8 cellular contexts compared by ENCODE assay signal in genomic region chr17:29178750-29179231, GRCh38. TPM values are rescaled to one million over a fixed set of nuclear protein-coding genes. Genes with fewer than 3 reads are reported as not detected.
A peak's percentile ranks its signal among the peaks of the same experiment; 100 is the strongest.
DNase-seq lines count a peak whose midpoint lies in the region; ATAC-seq, FAIRE-seq and TF ChIP-seq lines count a peak whose summit lies in the region.

No MANE protein-coding gene starts in this region.

- no peaks in the 10 kb centered on the region for H3K9me3 Mint-ChIP-seq in T-helper 2 cell treated with Interferon-gamma antibody and Interleukin-4, amounts not matched to agents 5 μg/mL and 100 μg/mL, for 36 hours

- no peak for TF ChIP-seq RAD21 in HepG2 (CRISPR knock-in tag; IDR thresholded peaks at IDR 0.05)

- ATAC-seq in HepG2: peak; percentile 4

- in situ Hi-C loops in astrocyte of the cerebellum (cut with HindIII; ENCODE audit: low sequenced_read_pairs) (no loop called here), HepG2 (cut with HindIII; ENCODE audit: extremely low pct_ligation_motif_present, low pct_unique_long_range_greater_than_20kb) (no loop called here)

- TF ChIP-seq POLR2A in HepG2 (IDR thresholded peaks at IDR 0.05; ENCODE audit: insufficient read depth in 1 of 2, low read depth in 2 of 2, low read length in 2 of 2): no peak; a peak in 1 of 4 replicates
- TF ChIP-seq POLR2A in suprapubic skin (IDR thresholded peaks at IDR 0.05): no peak

- H4K20me1 ChIP-seq in HepG2 (ENCODE audit: insufficient read depth, low read length): no peaks in the 10 kb centered on the region

- no peak overlapping the region for H2AFZ ChIP-seq in HepG2 (ENCODE audit: low read length)

- H3K4me1 ChIP-seq in HepG2 (ENCODE audit: insufficient read depth, low read length) (peaks cover 37% of the 10 kb centered on the region), suprapubic skin (peaks cover 62% of the 10 kb centered on the region), BE2C (no peaks in the 10 kb centered on the region)

- H3K9me3 ChIP-seq in HepG2 (ENCODE audit: low read length) (no peaks in the 10 kb centered on the region), suprapubic skin (no peaks in the 10 kb centered on the region), BE2C (no peaks in the 10 kb centered on the region)

- H3K4me3 ChIP-seq in astrocyte of the cerebellum (ENCODE audit: low read depth, low read length) (peak overlapping the region; percentile 66), HepG2 (replicated peaks in 1 of 3; ENCODE audit: insufficient read depth in 1 of 3, low read depth in 2 of 3, low read length in 3 of 3) (peak overlapping the region; percentile 68 to 88 (median 86)), suprapubic skin (peak overlapping the region; percentile 60), BE2C (ENCODE audit: low read depth, low read length) (no peak overlapping the region)

- H3K27me3 ChIP-seq in HepG2 (ENCODE audit: control insufficient read depth in 1 of 2, insufficient read depth in 2 of 2, low read length in 2 of 2) (no peaks in the 10 kb centered on the region; a peak in 1 of 5 replicates), suprapubic skin (no peaks in the 10 kb centered on the region), BE2C (no peaks in the 10 kb centered on the region)

- H3K36me3 Mint-ChIP-seq in T-helper 2 cell treated with Interferon-gamma antibody and Interleukin-4, amounts not matched to agents 5 μg/mL and 100 μg/mL, for 36 hours (ENCODE audit: low read depth): no peaks in the 10 kb centered on the region

- CTCF ChIA-PET in HepG2 (lab: Yijun Ruan, JAX; ENCODE audit: low intra/inter-chr PET ratio, low total read pairs): interaction anchor here (2.6 kb wide), 1 partner anchor 30 kb away, joined by 40 read pairs; no protein-coding TSS in a partner anchor

- WGBS in HepG2 (ENCODE audit: low lambda C conversion rate): 0% methylated on average over 4 of the region's 8 CpGs
- 27% methylated on average over 7 of the region's 8 CpGs for WGBS in suprapubic skin

- no peak for TF ChIP-seq EP300 in HepG2 (IDR thresholded peaks at IDR 0.05; ENCODE audit: low read depth in 2 of 2, low read length in 2 of 2)
- TF ChIP-seq EP300 in HepG2 (CRISPR knock-in tag; IDR thresholded peaks at IDR 0.05; ENCODE audit: borderline replicate concordance): no peak
- TF ChIP-seq EP300 in suprapubic skin (IDR thresholded peaks at IDR 0.05): no peak

- H3K36me3 ChIP-seq in HepG2 (replicated peaks in 1 of 2; ENCODE audit: control insufficient read depth in 1 of 2, insufficient read depth in 2 of 2, low read length in 2 of 2) (no peaks in the 10 kb centered on the region), suprapubic skin (no peaks in the 10 kb centered on the region), BE2C (no peaks in the 10 kb centered on the region)

- peak overlapping the region; percentile 56 for H3K4me3 Mint-ChIP-seq in T-helper 2 cell treated with Interferon-gamma antibody and Interleukin-4, amounts not matched to agents 5 μg/mL and 100 μg/mL, for 36 hours

- peaks cover 11% of the 10 kb centered on the region for H3K27me3 Mint-ChIP-seq in T-helper 2 cell treated with Interferon-gamma antibody and Interleukin-4, amounts not matched to agents 5 μg/mL and 100 μg/mL, for 36 hours (ENCODE audit: low read depth)

- H3K27ac ChIP-seq in HepG2 (ENCODE audit: extremely low read length, insufficient read depth, low read length) (peak overlapping the region; percentile 98), suprapubic skin (peak overlapping the region; percentile 87)

- POLR2A ChIA-PET in HepG2 (lab: Yijun Ruan, JAX): interaction anchor here (0.6 to 6.6 kb wide), 21 partner anchors 8 to 459 kb away, joined by 3 to 618 read pairs (median 5); partner anchors contain the start of genes NUFIP2, PHF12, PIPOX and RPL23A

- DNase-seq in T-helper 2 cell treated with Interferon-gamma antibody and Interleukin-4, amounts not matched to agents 5 μg/mL and 100 μg/mL, for 36 hours (ENCODE audit: low spot score): no peak
- DNase-seq in T-helper 2 cell (no peak), astrocyte of the cerebellum (ENCODE audit: low read depth) (no peak), HepG2 (ENCODE audit: low spot score) (peak; percentile 29), suprapubic skin (ENCODE audit: low spot score in 2 of 2) (peak in 1 of 2 donors; percentile 49), SK-N-DZ (ENCODE audit: low spot score) (no peak), BE2C (no peak), NCI-H2107 (lab: John Stamatoyannopoulos, UW) (no peak)

- peaks cover 37% of the 10 kb centered on the region for H3K79me2 ChIP-seq in HepG2 (ENCODE audit: insufficient read depth, low read length)

- TF ChIP-seq CTCF in astrocyte of the cerebellum (IDR thresholded peaks at IDR 0.05; ENCODE audit: low read depth, low read length, missing control alignments): no peak
- no peak for TF ChIP-seq CTCF in HepG2 (CRISPR knock-in tag; IDR thresholded peaks at IDR 0.05)
- no peak for TF ChIP-seq CTCF in suprapubic skin (IDR thresholded peaks at IDR 0.05)
- no peak for TF ChIP-seq CTCF in BE2C (IDR thresholded peaks at IDR 0.05; ENCODE audit: low read depth, low read length)

- intact Hi-C loops in HepG2 (cut with micrococcal nuclease; ENCODE audit: unreplicated experiment): loop anchor here (1.0 kb wide), 2 partner anchors 27 to 41 kb away; no protein-coding TSS in a partner anchor

- FAIRE-seq in HepG2 (lab: Jason Lieb, UNC): no peak

- H3K27ac Mint-ChIP-seq in T-helper 2 cell treated with Interferon-gamma antibody and Interleukin-4, amounts not matched to agents 5 μg/mL and 100 μg/mL, for 36 hours: peak overlapping the region; percentile 36

- peak overlapping the region; percentile 98 for H3K4me2 ChIP-seq in HepG2 (ENCODE audit: low read depth, low read length)

- BruUV-seq in HepG2 (replicated peaks; lab: Mats Ljungman, UMichigan): TSS peak; percentile 63

- H3K9ac ChIP-seq in HepG2 (ENCODE audit: insufficient read depth, low read depth, low read length): peak overlapping the region; percentile 84

- peaks cover 26% of the 10 kb centered on the region for H3K4me1 Mint-ChIP-seq in T-helper 2 cell treated with Interferon-gamma antibody and Interleukin-4, amounts not matched to agents 5 μg/mL and 100 μg/mL, for 36 hours (ENCODE audit: low read depth)

TF ChIP-seq in HepG2, 621 proteins besides CTCF, POLR2A, EP300 and RAD21 (continues in another document):
- TF ChIP-seq NFYB (CRISPR knock-in tag; IDR thresholded peaks at IDR 0.05) (no peak), HMGA1 (CRISPR knock-in tag; conservative IDR thresholded peaks at IDR 0.05) (no peak), MAZ (IDR thresholded peaks at IDR 0.05; ENCODE audit: borderline replicate concordance, low read depth, low read length) (no peak), MAZ (CRISPR knock-in tag; IDR thresholded peaks at IDR 0.05; ENCODE audit: low read depth) (no peak), ZNF768 (CRISPR knock-in tag; IDR thresholded peaks at IDR 0.05) (no peak)

RNA-seq across cellular contexts. Expression of gene MYO18A, which starts 1.4 kb away (rescaled TPM):
- total RNA-seq in HepG2 (2016; rRNA removed; fragmentation: Illumina TruSeq; extraction: Trizol) (21.2 and 24.8 TPM in 2 replicates), suprapubic skin (100 to 1,000 TPM in 2 of 4 donors, 10 to 100 TPM in 2; 87.6 to 253 (median 106) TPM)
- 4.9 and 7.5 TPM in 2 replicates for total RNA-seq in HepG2 (2016; cell fraction: cytosol; rRNA removed; fragmentation: Illumina TruSeq; extraction: Trizol; ENCODE audit: low read depth)
- total RNA-seq in HepG2 (2016; cell fraction: insoluble cytoplasmic fraction; rRNA removed; fragmentation: Illumina TruSeq; extraction: Trizol): 16.3 and 25.6 TPM in 2 replicates
- total RNA-seq in HepG2 (2016; cell fraction: membrane; rRNA removed; fragmentation: Illumina TruSeq; extraction: Trizol): 5.8 and 6.0 TPM in 2 replicates
- total RNA-seq in HepG2 (2016; cell fraction: nucleus; rRNA removed; fragmentation: Illumina TruSeq; extraction: Trizol): 24.8 and 30.3 TPM in 2 replicates
- polyA plus RNA-seq in HepG2 (2011; rRNA removed): 16.8 and 23.2 TPM in 2 replicates
- 8.3 and 9.6 TPM in 2 replicates for polyA plus RNA-seq in HepG2 (2011; cell fraction: cytosol; rRNA removed)
- polyA plus RNA-seq in HepG2 (2011; cell fraction: nucleus; rRNA removed): 155 and 159 TPM in 2 replicates
- polyA plus RNA-seq in HepG2 (2012): 42.0 and 44.5 TPM in 2 replicates
- polyA plus RNA-seq in HepG2 (2016; cell fraction: cytosol; fragmentation: Illumina TruSeq; extraction: Trizol; ENCODE audit: low read depth): 0.96 and 1.4 TPM in 2 replicates
- 16.0 and 20.4 TPM in 2 replicates for polyA plus RNA-seq in HepG2 (2016; cell fraction: insoluble cytoplasmic fraction; fragmentation: Illumina TruSeq; extraction: Trizol; ENCODE audit: low read depth)
- polyA plus RNA-seq in HepG2 (2016; cell fraction: membrane; fragmentation: Illumina TruSeq; extraction: Trizol; ENCODE audit: low read depth): 2.4 and 3.0 TPM in 2 replicates
- 72.8 and 77.7 TPM in 2 replicates for polyA plus RNA-seq in HepG2 (2016; cell fraction: nucleus; fragmentation: Illumina TruSeq; extraction: Trizol; ENCODE audit: insufficient read depth, low read depth)
- polyA minus RNA-seq in HepG2 (2011; rRNA and poly(A)+ RNA removed; ENCODE audit: low replicate concordance): 39.4 and 67.1 TPM in 2 replicates
- polyA minus RNA-seq in HepG2 (2011; cell fraction: cytosol; rRNA and poly(A)+ RNA removed): 13.7 and 17.4 TPM in 2 replicates
- polyA minus RNA-seq in HepG2 (2011; cell fraction: nucleus; rRNA and poly(A)+ RNA removed): 65.8 and 83.4 TPM in 2 replicates
- 13.9 and 15.3 TPM in 2 replicates for polyA plus RNA-seq in SK-N-DZ (2014; cell fraction: cytosol; rRNA removed)
- 20.9 and 42.8 TPM in 2 replicates for polyA plus RNA-seq in SK-N-DZ (2014; cell fraction: nucleus; rRNA removed)
- 30.5 TPM for polyA plus RNA-seq in BE2C (2012; ENCODE audit: insufficient read depth, insufficient read length, low read depth)
